In genomic region chr1:248065604-248066003, GRCh38 we compare ENCODE assay signal across 34 cellular contexts. TPM values are rescaled to one million over a fixed set of nuclear protein-coding genes. Genes with fewer than 3 reads are reported as not detected.
"Had no signal": no experiment of that assay in that cellular context is flagged by ENCODE, and none has a peak within 500 bp of the region (broad histone marks: within the 10 kb centered on the region; RNA-seq: fewer than 3 reads in every experiment).

No MANE protein-coding gene starts in this region.

- H3K4me3 ChIP-seq: colonic mucosa, esophagus squamous epithelium, gastrocnemius medialis, heart right ventricle, left lung, lower lobe of right lung, mucosa of descending colon had no signal

- H3K27me3 ChIP-seq: colonic mucosa, esophagus squamous epithelium, gastrocnemius medialis, heart right ventricle, left lung had no signal

- DNase-seq: colonic mucosa; cortex of kidney; effector CD8-positive, alpha-beta T cell; effector memory CD8-positive, alpha-beta T cell; endodermal cell; erythroblast; esophagus squamous epithelium; foreskin fibroblast; foreskin melanocyte; gastrocnemius medialis; glutamatergic neuron; head of caudate nucleus; heart right ventricle; hippocampal formation; left cardiac atrium; left lung; left ventricle myocardium superior; lower lobe of right lung; mesenchymal stem cell; mucosa of descending colon; naive B cell had no signal

- H3K27ac ChIP-seq: colonic mucosa, epithelial cell of prostate, esophagus squamous epithelium, gastrocnemius medialis, heart right ventricle, left lung, lower lobe of right lung had no signal

- H3K9me3 ChIP-seq: colonic mucosa, esophagus squamous epithelium, gastrocnemius medialis, lower lobe of right lung had no signal

- H3K4me1 ChIP-seq: colonic mucosa, esophagus squamous epithelium, gastrocnemius medialis, heart right ventricle, left lung, lower lobe of right lung had no signal

- FAIRE-seq: endometrium, islet of Langerhans, keratinocyte had no signal

- H3K36me3 ChIP-seq: colonic mucosa, esophagus squamous epithelium, gastrocnemius medialis, heart right ventricle, left lung, lower lobe of right lung had no signal

- ATAC-seq: effector memory CD8-positive, alpha-beta T cell; esophagus mucosa; gastrocnemius medialis; heart right ventricle; left cardiac atrium; left lung; left ventricle myocardium superior; lower lobe of right lung; mucosa of descending colon had no signal

RNA-seq across cellular contexts. Expression of gene OR2L3, which starts 19.0 kb away (rescaled TPM):
- total RNA-seq: colonic mucosa, dermis microvascular lymphatic vessel endothelial cell, endodermal cell, esophagus mucosa, esophagus squamous epithelium, gastrocnemius medialis, glomerular endothelial cell, heart right ventricle, left cardiac atrium, left lung, left ventricle myocardium superior, lower lobe of right lung, lung microvascular endothelial cell, mesenteric fat pad, mesothelial cell of epicardium, mucosa of descending colon, myocyte had no signal
- polyA plus RNA-seq: heart right ventricle, keratinocyte had no signal

RNA-seq across cellular contexts. Expression of gene OR2L13, which starts 29.4 kb away (rescaled TPM):
- total RNA-seq: colonic mucosa, dermis microvascular lymphatic vessel endothelial cell, endodermal cell, esophagus mucosa, esophagus squamous epithelium, gastrocnemius medialis, glomerular endothelial cell, heart right ventricle, kidney epithelial cell, left cardiac atrium, left lung, left ventricle myocardium superior, lower leg skin, lower lobe of right lung, lung microvascular endothelial cell, mesenteric fat pad, mesothelial cell of epicardium, myocyte had no signal
- polyA plus RNA-seq: heart right ventricle, keratinocyte had no signal

RNA-seq across cellular contexts. Expression of gene OR2L2, which starts 35.7 kb away (rescaled TPM):
- total RNA-seq: dermis microvascular lymphatic vessel endothelial cell, esophagus mucosa, esophagus squamous epithelium, gastrocnemius medialis, glomerular endothelial cell, kidney epithelial cell, lower leg skin, lower lobe of right lung, myocyte had no signal
- polyA plus RNA-seq: heart right ventricle had no signal

RNA-seq across cellular contexts. Expression of gene OR2L5, which starts 52.1 kb away (rescaled TPM):
- total RNA-seq: colonic mucosa, dermis microvascular lymphatic vessel endothelial cell, endodermal cell, esophagus mucosa, esophagus squamous epithelium, gastrocnemius medialis, glomerular endothelial cell, heart right ventricle, kidney epithelial cell, left cardiac atrium, left lung, left ventricle myocardium superior, lower leg skin, lower lobe of right lung, lung microvascular endothelial cell, mesenteric fat pad, mesothelial cell of epicardium, mucosa of descending colon, myocyte had no signal
- polyA plus RNA-seq: heart right ventricle, keratinocyte had no signal
